Comparison of ENCODE assay signal across 8 cellular contexts in genomic region chr5:119287547-119288073, GRCh38.
DNase-seq lines count a peak whose midpoint lies in the region; ATAC-seq and TF ChIP-seq lines count a peak whose summit lies in the region.

No MANE protein-coding gene starts in this region.

- no peak for TF ChIP-seq CTCF in osteoblast (IDR thresholded peaks at IDR 0.05; ENCODE audit: extremely low read depth, low read depth, low read length)

- H3K4me2 ChIP-seq in osteoblast (ENCODE audit: insufficient read depth, low read length), result peak overlapping the region; percentile 71

- H3K36me3 Mint-ChIP-seq in activated T-helper 2 cell treated with anti-CD3 and anti-CD28 coated beads, Interferon-gamma antibody, Interleukin-2, Interleukin-4, amounts not matched to agents 10 μg/mL and 5 μg/mL and 100 μg/mL, durations not matched to agents 14 hours and 24 hours and 36 hours (ENCODE audit: low read depth), result peaks cover 41% of the 10 kb centered on the region

- H3K4me1 Mint-ChIP-seq in activated T-helper 2 cell treated with anti-CD3 and anti-CD28 coated beads, Interferon-gamma antibody, Interleukin-2, Interleukin-4, amounts not matched to agents 10 μg/mL and 5 μg/mL and 100 μg/mL, durations not matched to agents 14 hours and 24 hours and 36 hours (ENCODE audit: low read depth), result peaks cover 91% of the 10 kb centered on the region

- H3K4me3 Mint-ChIP-seq in activated T-helper 2 cell treated with anti-CD3 and anti-CD28 coated beads, Interferon-gamma antibody, Interleukin-2, Interleukin-4, amounts not matched to agents 10 μg/mL and 5 μg/mL and 100 μg/mL, durations not matched to agents 14 hours and 24 hours and 36 hours (ENCODE audit: low read depth), result peak overlapping the region; percentile 77

- H2AFZ ChIP-seq in osteoblast (ENCODE audit: low read length), result no peak overlapping the region

- no peaks in the 10 kb centered on the region for H4K20me1 ChIP-seq in osteoblast (ENCODE audit: insufficient read depth, low read length)

- H3K27ac Mint-ChIP-seq in activated T-helper 2 cell treated with anti-CD3 and anti-CD28 coated beads, Interferon-gamma antibody, Interleukin-2, Interleukin-4, amounts not matched to agents 10 μg/mL and 5 μg/mL and 100 μg/mL, durations not matched to agents 14 hours and 24 hours and 36 hours, result peak overlapping the region; percentile 97

- H3K27ac ChIP-seq in osteoblast (ENCODE audit: low read depth, low read length) (peak overlapping the region; percentile 40), aorta (ENCODE audit: low read depth in 1 of 2, low read length in 2 of 2) (peak overlapping the region in 1 of 2 donors; percentile 64)

- H3K4me3 ChIP-seq in osteoblast (ENCODE audit: insufficient read depth, low read length) (no peak overlapping the region), aorta (ENCODE audit: low read length in 2 of 2) (no peak overlapping the region)

- no peaks in the 10 kb centered on the region for H3K9me3 ChIP-seq in osteoblast (ENCODE audit: low read depth, low read length)
- H3K9me3 ChIP-seq in aorta (ENCODE audit: control insufficient read depth, low read length), result no peaks in the 10 kb centered on the region

- H3K9me3 Mint-ChIP-seq in activated T-helper 2 cell treated with anti-CD3 and anti-CD28 coated beads, Interferon-gamma antibody, Interleukin-2, Interleukin-4, amounts not matched to agents 10 μg/mL and 5 μg/mL and 100 μg/mL, durations not matched to agents 14 hours and 24 hours and 36 hours, result peaks cover 4% of the 10 kb centered on the region

- H3K36me3 ChIP-seq in osteoblast (ENCODE audit: insufficient read depth, low read length), result no peaks in the 10 kb centered on the region
- no peaks in the 10 kb centered on the region for H3K36me3 ChIP-seq in aorta (ENCODE audit: control insufficient read depth in 1 of 2, insufficient read depth in 2 of 2, low read length in 1 of 2)

- H3K27me3 ChIP-seq in osteoblast (ENCODE audit: insufficient read depth, low read length), result no peaks in the 10 kb centered on the region
- H3K27me3 ChIP-seq in aorta (ENCODE audit: control insufficient read depth in 1 of 2, insufficient read depth in 2 of 2, low read length in 1 of 2), result no peaks in the 10 kb centered on the region

- H3K79me2 ChIP-seq in osteoblast (ENCODE audit: insufficient read depth, low read length), result peaks cover 7% of the 10 kb centered on the region

- H3K4me1 ChIP-seq in osteoblast (ENCODE audit: insufficient read depth, low read length) (peaks cover 23% of the 10 kb centered on the region), aorta (ENCODE audit: control insufficient read depth in 1 of 2, insufficient read depth in 2 of 2, low read length in 2 of 2) (peaks cover 4 to 9% of the 10 kb centered on the region in 2 donors)

- no peaks in the 10 kb centered on the region for H3K27me3 Mint-ChIP-seq in activated T-helper 2 cell treated with anti-CD3 and anti-CD28 coated beads, Interferon-gamma antibody, Interleukin-2, Interleukin-4, amounts not matched to agents 10 μg/mL and 5 μg/mL and 100 μg/mL, durations not matched to agents 14 hours and 24 hours and 36 hours (ENCODE audit: low read depth)

- ATAC-seq in aorta (ENCODE audit: low FRiP score), result no peak

- intact Hi-C loops in activated T-helper 2 cell treated with anti-CD3 and anti-CD28 coated beads, Interferon-gamma antibody, Interleukin-2, Interleukin-4, amounts not matched to agents 10 μg/mL and 5 μg/mL and 100 μg/mL, durations not matched to agents 14 hours and 24 hours and 36 hours (cut with micrococcal nuclease), result loop anchor here (1.0 to 5.0 kb wide), 7 partner anchors 13 to 208 kb away; no protein-coding TSS in a partner anchor
- intact Hi-C loops in aorta (cut with DNase I), result loop anchor here in 1 of 2 donors (5.0 kb wide), 1 partner anchor 35 kb away; no protein-coding TSS in a partner anchor

- peak; percentile 61 for DNase-seq in activated T-cell treated with anti-CD3 and anti-CD28 coated beads, Interleukin-2, amount 50 U/mL, for 1 hour
- DNase-seq in activated T-cell treated with anti-CD3 and anti-CD28 coated beads for 4 hours (no peak), HT1080 (ENCODE audit: low read depth) (peak; percentile 32), osteoblast (ENCODE audit: insufficient read length, low spot score, missing footprints) (no peak), SKM-1 (lab: John Stamatoyannopoulos, UW; ENCODE audit: unreplicated experiment) (no peak), NCI-H2196 treated with DMSO at 0.1 percent for 48 hours (lab: John Stamatoyannopoulos, UW; ENCODE audit: unreplicated experiment) (no peak), aorta (no peak)
- peak; percentile 47 for DNase-seq in activated T-helper 2 cell treated with anti-CD3 and anti-CD28 coated beads, Interferon-gamma antibody, Interleukin-2, Interleukin-4, amounts not matched to agents 10 μg/mL and 5 μg/mL and 100 μg/mL, durations not matched to agents 14 hours and 24 hours and 36 hours (ENCODE audit: low spot score)

- WGBS in aorta, 2 donors, result 16 to 20% methylated on average over 3 of the region's 3 CpGs

Comparison
In these comparisons a context has a peak if more than half of its experiments do, and no peak if none do; other contexts are left out.
1. DNase-seq: peak in activated T-cell treated with anti-CD3 and anti-CD28 coated beads, Interleukin-2, amount 50 U/mL, for 1 hour (single experiment), HT1080 (single experiment) and activated T-helper 2 cell treated with anti-CD3 and anti-CD28 coated beads, Interferon-gamma antibody, Interleukin-2, Interleukin-4, amounts not matched to agents 10 μg/mL and 5 μg/mL and 100 μg/mL, durations not matched to agents 14 hours and 24 hours and 36 hours (single experiment); none in activated T-cell treated with anti-CD3 and anti-CD28 coated beads for 4 hours (single experiment), osteoblast (single experiment), SKM-1 (single experiment), NCI-H2196 treated with DMSO at 0.1 percent for 48 hours (single experiment) and aorta (0 of 2).